ENCODE assay signal across 8 cellular contexts in the genomic region with DNA sequence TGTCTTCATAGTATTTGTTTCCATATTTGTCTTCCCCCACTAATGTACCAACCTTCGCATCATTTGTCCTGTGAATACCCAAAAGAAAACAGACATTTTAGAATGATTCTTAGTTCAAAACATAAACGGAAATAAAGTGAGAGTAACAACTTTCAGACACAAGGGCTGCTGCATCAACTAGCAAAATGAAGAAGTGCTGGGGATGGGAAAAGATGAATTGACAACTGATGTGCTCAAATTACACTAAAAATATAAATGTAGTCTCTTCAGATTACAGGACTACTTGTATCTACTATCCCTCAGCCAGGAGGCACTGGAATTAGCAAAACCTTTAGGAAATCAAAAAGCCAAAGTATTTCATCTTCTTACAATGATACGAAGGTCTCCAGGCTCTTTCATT. TPM values are rescaled to one million over a fixed set of nuclear protein-coding genes. Genes with fewer than 3 reads are reported as not detected.
DNase-seq lines count a peak whose midpoint lies in the region; ATAC-seq and TF ChIP-seq lines count a peak whose summit lies in the region.

No MANE protein-coding gene starts in this region.

- peaks cover 37% of the 10 kb centered on the region for H3K79me2 ChIP-seq in ACC112 (ENCODE audit: control insufficient read depth, insufficient read depth, low read length, unreplicated experiment)

- ATAC-seq in mucosa of descending colon = no peak
- ATAC-seq in HG03378 (IDR thresholded peaks at IDR 0.05; ENCODE audit: unreplicated experiment) = no peak

- peaks cover 6% of the 10 kb centered on the region; the same call in 1 of the 2 replicates for H3K36me3 ChIP-seq in ACC112 (ENCODE audit: insufficient read depth, low read length)
- H3K36me3 ChIP-seq in HUES48 (ENCODE audit: control insufficient read depth, insufficient read depth, low read length) = peaks cover 18% of the 10 kb centered on the region
- peaks cover 2% of the 10 kb centered on the region for H3K36me3 ChIP-seq in brain microvascular endothelial cell (replicated peaks)
- H3K36me3 ChIP-seq in mucosa of descending colon (ENCODE audit: low read depth) = no peaks in the 10 kb centered on the region

- peak overlapping the region; percentile 92 for H3K9ac ChIP-seq in HUES48 (ENCODE audit: low read depth, low read length)

- in situ Hi-C loops in brain microvascular endothelial cell (cut with HindIII; ENCODE audit: low pct_ligation_motif_present, low sequenced_read_pairs) = no loop called here

- H3K27me3 ChIP-seq in ACC112 (ENCODE audit: insufficient read depth, low read length) (no peaks in the 10 kb centered on the region), HUES48 (ENCODE audit: control insufficient read depth, insufficient read depth, low read length) (no peaks in the 10 kb centered on the region), brain microvascular endothelial cell (replicated peaks) (no peaks in the 10 kb centered on the region)

- intact Hi-C loops in mucosa of descending colon (cut with DNase I, micrococcal nuclease) = no loop called here

- peak overlapping the region; percentile 89 for H3K4me3 ChIP-seq in ACC112 (ENCODE audit: low read depth, low read length)
- peak overlapping the region; percentile 88 for H3K4me3 ChIP-seq in HUES48 (ENCODE audit: low read depth, low read length)
- H3K4me3 ChIP-seq in brain microvascular endothelial cell (ENCODE audit: low read depth, low read length) = peak overlapping the region; percentile 94
- H3K4me3 ChIP-seq in mucosa of descending colon = peak overlapping the region; percentile 66

- no peak for DNase-seq in brain microvascular endothelial cell
- no peak for DNase-seq in mucosa of descending colon
- DNase-seq in 8988T = no peak
- DNase-seq in putamen (ENCODE audit: low spot score) = no peak
- DNase-seq in caudate nucleus (lab: John Stamatoyannopoulos, UW) = no peak

- peak overlapping the region; percentile 89 for H2AFZ ChIP-seq in ACC112 (ENCODE audit: low read length, unreplicated experiment)

- TF ChIP-seq CTCF in brain microvascular endothelial cell (IDR thresholded peaks at IDR 0.05; ENCODE audit: low read depth, low read length, missing control alignments) = no peak
- no peak for TF ChIP-seq CTCF in mucosa of descending colon (IDR thresholded peaks at IDR 0.05)

- peaks cover 8% of the 10 kb centered on the region for H3K4me1 ChIP-seq in ACC112 (ENCODE audit: control insufficient read depth, insufficient read depth, low read length, unreplicated experiment)
- no peaks in the 10 kb centered on the region for H3K4me1 ChIP-seq in HUES48 (ENCODE audit: control insufficient read depth, insufficient read depth, low read length)
- H3K4me1 ChIP-seq in mucosa of descending colon (ENCODE audit: low read depth) = peaks cover 10% of the 10 kb centered on the region

- H3K27ac ChIP-seq in ACC112 (ENCODE audit: low read depth, low read length) (peak overlapping the region; percentile 48), HUES48 (ENCODE audit: low read depth, low read length) (peak overlapping the region; percentile 89), brain microvascular endothelial cell (peak overlapping the region; percentile 83), caudate nucleus (ENCODE audit: low read depth, low read length) (no peak overlapping the region)

- H3K9me3 ChIP-seq in HUES48 (ENCODE audit: control insufficient read depth, insufficient read depth, low read length) (0 out of 2 replicates have a peak, but pooled peaks cover under 1% of the 10 kb centered on the region), mucosa of descending colon (peaks cover 10% of the 10 kb centered on the region)

RNA-seq across cellular contexts. Expression of a gene that starts 0.7 kb away (rescaled TPM):
- total RNA-seq in mucosa of descending colon = 100 to 1,000 TPM; 107 to 124 (median 113) TPM
